Comparison of ENCODE assay signal across 8 cellular contexts in the genomic region with DNA sequence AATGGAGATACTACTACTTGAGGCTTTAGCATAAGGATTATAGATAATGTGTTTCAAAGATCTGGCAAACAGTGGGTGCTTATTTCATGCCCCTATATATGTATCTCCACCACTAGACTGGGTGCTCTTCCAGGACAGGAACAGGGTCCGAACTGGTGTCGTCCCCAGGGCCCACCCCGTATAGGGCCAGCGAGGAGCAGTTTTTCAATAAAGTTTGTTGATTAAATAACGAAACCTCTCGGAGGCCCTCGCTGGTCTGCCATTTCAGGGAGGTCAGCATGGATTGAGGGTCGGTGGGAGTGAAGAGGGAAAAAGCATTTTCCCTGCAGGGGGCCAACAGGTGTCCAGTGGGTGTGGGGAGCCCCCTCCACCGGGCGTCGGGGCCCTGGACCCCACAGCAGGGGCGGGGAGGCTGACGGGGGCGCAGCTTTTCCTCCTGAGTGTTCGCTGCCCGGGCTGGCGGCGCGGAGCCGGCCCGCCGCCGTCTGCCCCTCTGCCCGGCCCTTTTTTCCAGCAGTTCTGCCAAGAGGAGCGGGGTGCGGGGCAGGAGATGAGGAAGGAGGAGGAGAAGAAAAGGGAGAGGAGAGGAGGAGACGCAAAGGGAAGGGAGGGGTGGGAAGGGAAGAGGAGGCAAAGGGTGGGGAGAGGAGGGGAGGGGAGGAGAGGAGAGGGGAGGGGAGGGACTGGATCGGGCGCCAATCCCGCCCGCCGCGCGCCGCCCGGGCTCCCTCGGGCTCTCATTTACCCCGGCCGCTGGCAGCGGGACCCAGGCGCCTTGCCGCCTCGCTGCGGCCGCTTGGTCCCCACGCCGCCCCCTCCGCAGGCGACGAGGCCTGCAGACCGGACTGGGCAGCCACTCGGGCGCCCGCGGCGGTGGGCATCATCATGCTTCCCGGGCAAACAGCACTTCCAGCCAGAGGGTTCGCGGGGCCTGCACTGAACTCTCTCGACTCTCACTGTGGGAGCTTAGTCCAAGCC.
A peak's percentile ranks its signal among the peaks of the same experiment; 100 is the strongest.
DNase-seq lines count a peak whose midpoint lies in the region; ATAC-seq and TF ChIP-seq lines count a peak whose summit lies in the region.

No MANE protein-coding gene starts in this region.

- POLR2A ChIA-PET in AG04450 (lab: Yijun Ruan, JAX): no interaction called here

- H3K27ac Mint-ChIP-seq in stimulated activated naive CD8-positive, alpha-beta T cell treated with anti-CD3 and anti-CD28 coated beads, Interleukin-15, Interleukin-2, amounts not matched to agents 100 ng/mL and 50 ng/mL, for 24 hours: no peak overlapping the region

- no peak for TF ChIP-seq POLR2A in lower leg skin (IDR thresholded peaks at IDR 0.05)

- no peaks in the 10 kb centered on the region for H3K36me3 ChIP-seq in duodenal mucosa (ENCODE audit: control insufficient read depth in 1 of 2, insufficient read depth in 2 of 2, low read length in 2 of 2)

- DNase-seq in AG04450 (ENCODE audit: low read depth, low spot score) (no peak), M059J (ENCODE audit: low read depth) (peak; percentile 28), lower leg skin (ENCODE audit: low spot score in 2 of 2) (peak in 1 of 2 donors; percentile 87), GDM1 (lab: John Stamatoyannopoulos, UW) (no peak), NCI-H2107 (lab: John Stamatoyannopoulos, UW) (no peak)

- CTCF ChIA-PET in AG04450 (lab: Charles Lee): interaction anchor here (0.5 kb wide), 1 partner anchor 1807 kb away, joined by 5 read pairs; no protein-coding TSS in a partner anchor

- H3K27ac ChIP-seq in AG04450 (ENCODE audit: low read depth, low read length): no peak overlapping the region
- no peak overlapping the region for H3K27ac ChIP-seq in duodenal mucosa (ENCODE audit: low read depth, low read length)

- H3K4me1 ChIP-seq in duodenal mucosa (ENCODE audit: control insufficient read depth in 1 of 2, insufficient read depth in 2 of 2, low read length in 2 of 2): peaks cover 5 to 9% of the 10 kb centered on the region in 2 donors

- no peak for ATAC-seq in GM21360 (IDR thresholded peaks at IDR 0.05; ENCODE audit: unreplicated experiment)

- no peaks in the 10 kb centered on the region for H3K36me3 Mint-ChIP-seq in stimulated activated naive CD8-positive, alpha-beta T cell treated with anti-CD3 and anti-CD28 coated beads, Interleukin-15, Interleukin-2, amounts not matched to agents 100 ng/mL and 50 ng/mL, for 24 hours (ENCODE audit: low read depth)

- TF ChIP-seq CTCF in AG04450 (IDR thresholded peaks at IDR 0.05; ENCODE audit: low read depth, low read length): no peak
- TF ChIP-seq CTCF in lower leg skin (IDR thresholded peaks at IDR 0.05): no peak

- H3K9me3 ChIP-seq in AG04450 (ENCODE audit: control insufficient read depth, insufficient read depth, low read length): no peaks in the 10 kb centered on the region
- H3K9me3 ChIP-seq in duodenal mucosa (ENCODE audit: control insufficient read depth in 1 of 2, low read length in 2 of 2): no peaks in the 10 kb centered on the region

- intact Hi-C loops in lower leg skin (cut with DNase I; ENCODE audit: low total_unique reads): no loop called here

- H3K4me3 ChIP-seq in AG04450 (ENCODE audit: low read depth, low read length): peak overlapping the region; percentile 55
- peak overlapping the region; percentile 32 to 36 for H3K4me3 ChIP-seq in duodenal mucosa (ENCODE audit: low read depth in 1 of 2, low read length in 2 of 2)
- peak overlapping the region; percentile 7 for H3K4me3 ChIP-seq in lower leg skin (ENCODE audit: low read depth, poor library complexity, severe bottlenecking)

- H3K4me3 Mint-ChIP-seq in stimulated activated naive CD8-positive, alpha-beta T cell treated with anti-CD3 and anti-CD28 coated beads, Interleukin-15, Interleukin-2, amounts not matched to agents 100 ng/mL and 50 ng/mL, for 24 hours: peak overlapping the region; percentile 63

- H3K9me3 Mint-ChIP-seq in stimulated activated naive CD8-positive, alpha-beta T cell treated with anti-CD3 and anti-CD28 coated beads, Interleukin-15, Interleukin-2, amounts not matched to agents 100 ng/mL and 50 ng/mL, for 24 hours: no peaks in the 10 kb centered on the region

- WGBS in lower leg skin, 2 donors: 5 to 9% methylated on average over 41 to 49 of the region's 60 CpGs

- no peaks in the 10 kb centered on the region for H3K27me3 ChIP-seq in AG04450 (ENCODE audit: control insufficient read depth, insufficient read depth, low read length)
- peaks cover 26 to 34% of the 10 kb centered on the region in 2 donors for H3K27me3 ChIP-seq in duodenal mucosa (ENCODE audit: control insufficient read depth in 1 of 2, insufficient read depth in 2 of 2, low read length in 2 of 2)

- H3K27me3 Mint-ChIP-seq in stimulated activated naive CD8-positive, alpha-beta T cell treated with anti-CD3 and anti-CD28 coated beads, Interleukin-15, Interleukin-2, amounts not matched to agents 100 ng/mL and 50 ng/mL, for 24 hours: peaks cover 44% of the 10 kb centered on the region

- H3K9ac ChIP-seq in duodenal mucosa (ENCODE audit: low read depth in 1 of 2, low read length in 2 of 2): peak overlapping the region in 1 of 2 donors; percentile 6

- peaks cover 12% of the 10 kb centered on the region for H3K4me1 Mint-ChIP-seq in stimulated activated naive CD8-positive, alpha-beta T cell treated with anti-CD3 and anti-CD28 coated beads, Interleukin-15, Interleukin-2, amounts not matched to agents 100 ng/mL and 50 ng/mL, for 24 hours (ENCODE audit: low read depth)
